ENCODE assay signal across 1 cellular context in the genomic region with DNA sequence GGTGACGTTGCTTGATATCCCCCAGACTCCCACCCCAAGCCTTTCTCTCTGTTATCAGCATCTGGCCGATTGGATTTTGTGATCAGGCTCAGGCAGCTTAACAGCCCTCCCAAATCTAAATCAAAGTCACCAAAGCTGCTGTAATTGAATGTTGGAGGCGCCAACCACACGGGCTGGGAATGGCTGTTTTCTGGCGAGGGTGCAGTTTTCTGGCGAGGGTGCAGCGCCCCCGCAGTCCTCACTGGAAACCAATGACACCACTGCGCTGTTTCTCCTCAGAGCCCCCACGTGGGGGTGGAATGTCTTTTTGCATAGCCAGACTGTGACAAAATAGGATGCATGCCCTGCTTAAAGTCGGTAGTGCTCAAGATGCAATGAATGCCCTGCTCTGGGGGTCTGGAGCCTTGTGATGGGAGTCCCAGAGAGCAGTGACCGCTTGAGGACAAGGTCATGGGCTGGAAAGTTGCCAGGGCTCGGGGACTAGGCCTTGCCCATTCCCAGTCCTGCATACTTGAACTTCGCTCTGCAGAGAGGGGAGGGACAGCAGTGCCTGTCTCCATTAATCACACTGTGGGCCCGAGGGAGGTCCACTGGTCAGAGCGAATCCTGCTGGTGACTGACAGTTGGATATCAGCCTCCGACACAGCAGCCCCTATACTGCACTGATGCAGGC.
TF ChIP-seq lines count a peak whose summit lies in the region.

No MANE protein-coding gene starts in this region.

TF ChIP-seq in HepG2, 621 proteins besides CTCF, POLR2A, EP300 and RAD21 (continued from another document and continues in another):
- TF ChIP-seq, protein P1, sequence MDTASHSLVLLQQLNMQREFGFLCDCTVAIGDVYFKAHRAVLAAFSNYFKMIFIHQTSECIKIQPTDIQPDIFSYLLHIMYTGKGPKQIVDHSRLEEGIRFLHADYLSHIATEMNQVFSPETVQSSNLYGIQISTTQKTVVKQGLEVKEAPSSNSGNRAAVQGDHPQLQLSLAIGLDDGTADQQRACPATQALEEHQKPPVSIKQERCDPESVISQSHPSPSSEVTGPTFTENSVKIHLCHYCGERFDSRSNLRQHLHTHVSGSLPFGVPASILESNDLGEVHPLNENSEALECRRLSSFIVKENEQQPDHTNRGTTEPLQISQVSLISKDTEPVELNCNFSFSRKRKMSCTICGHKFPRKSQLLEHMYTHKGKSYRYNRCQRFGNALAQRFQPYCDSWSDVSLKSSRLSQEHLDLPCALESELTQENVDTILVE (CRISPR knock-in tag; IDR thresholded peaks at IDR 0.05), result no peak
- TF ChIP-seq TCF7 (IDR thresholded peaks at IDR 0.05; ENCODE audit: low read depth), result no peak
- TF ChIP-seq CEBPB (IDR thresholded peaks at IDR 0.05; ENCODE audit: borderline replicate concordance, low read depth, low read length), result no peak
- no peak for TF ChIP-seq ZSCAN31 (CRISPR knock-in tag; IDR thresholded peaks at IDR 0.05; ENCODE audit: low read depth)
- no peak for TF ChIP-seq SRF (IDR thresholded peaks at IDR 0.05; ENCODE audit: low read depth, low read length)
- TF ChIP-seq, protein P2, sequence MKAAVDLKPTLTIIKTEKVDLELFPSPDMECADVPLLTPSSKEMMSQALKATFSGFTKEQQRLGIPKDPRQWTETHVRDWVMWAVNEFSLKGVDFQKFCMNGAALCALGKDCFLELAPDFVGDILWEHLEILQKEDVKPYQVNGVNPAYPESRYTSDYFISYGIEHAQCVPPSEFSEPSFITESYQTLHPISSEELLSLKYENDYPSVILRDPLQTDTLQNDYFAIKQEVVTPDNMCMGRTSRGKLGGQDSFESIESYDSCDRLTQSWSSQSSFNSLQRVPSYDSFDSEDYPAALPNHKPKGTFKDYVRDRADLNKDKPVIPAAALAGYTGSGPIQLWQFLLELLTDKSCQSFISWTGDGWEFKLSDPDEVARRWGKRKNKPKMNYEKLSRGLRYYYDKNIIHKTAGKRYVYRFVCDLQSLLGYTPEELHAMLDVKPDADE (CRISPR knock-in tag; IDR thresholded peaks at IDR 0.05), result no peak
- TF ChIP-seq, protein P3, sequence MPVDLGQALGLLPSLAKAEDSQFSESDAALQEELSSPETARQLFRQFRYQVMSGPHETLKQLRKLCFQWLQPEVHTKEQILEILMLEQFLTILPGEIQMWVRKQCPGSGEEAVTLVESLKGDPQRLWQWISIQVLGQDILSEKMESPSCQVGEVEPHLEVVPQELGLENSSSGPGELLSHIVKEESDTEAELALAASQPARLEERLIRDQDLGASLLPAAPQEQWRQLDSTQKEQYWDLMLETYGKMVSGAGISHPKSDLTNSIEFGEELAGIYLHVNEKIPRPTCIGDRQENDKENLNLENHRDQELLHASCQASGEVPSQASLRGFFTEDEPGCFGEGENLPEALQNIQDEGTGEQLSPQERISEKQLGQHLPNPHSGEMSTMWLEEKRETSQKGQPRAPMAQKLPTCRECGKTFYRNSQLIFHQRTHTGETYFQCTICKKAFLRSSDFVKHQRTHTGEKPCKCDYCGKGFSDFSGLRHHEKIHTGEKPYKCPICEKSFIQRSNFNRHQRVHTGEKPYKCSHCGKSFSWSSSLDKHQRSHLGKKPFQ (CRISPR knock-in tag; IDR thresholded peaks at IDR 0.05; ENCODE audit: insufficient replicate concordance), result no peak
- peak; percentile 37; the same call in 1 of the 2 replicates for TF ChIP-seq ZNF816 (CRISPR knock-in tag; IDR thresholded peaks at IDR 0.05; ENCODE audit: borderline replicate concordance)
- no peak for TF ChIP-seq ATM (IDR thresholded peaks at IDR 0.05; ENCODE audit: borderline replicate concordance)
- TF ChIP-seq YEATS4 (CRISPR knock-in tag; IDR thresholded peaks at IDR 0.05; ENCODE audit: borderline replicate concordance), result no peak
- TF ChIP-seq, protein P4, sequence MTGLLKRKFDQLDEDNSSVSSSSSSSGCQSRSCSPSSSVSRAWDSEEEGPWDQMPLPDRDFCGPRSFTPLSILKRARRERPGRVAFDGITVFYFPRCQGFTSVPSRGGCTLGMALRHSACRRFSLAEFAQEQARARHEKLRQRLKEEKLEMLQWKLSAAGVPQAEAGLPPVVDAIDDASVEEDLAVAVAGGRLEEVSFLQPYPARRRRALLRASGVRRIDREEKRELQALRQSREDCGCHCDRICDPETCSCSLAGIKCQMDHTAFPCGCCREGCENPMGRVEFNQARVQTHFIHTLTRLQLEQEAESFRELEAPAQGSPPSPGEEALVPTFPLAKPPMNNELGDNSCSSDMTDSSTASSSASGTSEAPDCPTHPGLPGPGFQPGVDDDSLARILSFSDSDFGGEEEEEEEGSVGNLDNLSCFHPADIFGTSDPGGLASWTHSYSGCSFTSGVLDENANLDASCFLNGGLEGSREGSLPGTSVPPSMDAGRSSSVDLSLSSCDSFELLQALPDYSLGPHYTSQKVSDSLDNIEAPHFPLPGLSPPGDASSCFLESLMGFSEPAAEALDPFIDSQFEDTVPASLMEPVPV (CRISPR knock-in tag; IDR thresholded peaks at IDR 0.05), result no peak
- TF ChIP-seq RFX3 (CRISPR knock-in tag; IDR thresholded peaks at IDR 0.05), result no peak
- TF ChIP-seq, protein P5, sequence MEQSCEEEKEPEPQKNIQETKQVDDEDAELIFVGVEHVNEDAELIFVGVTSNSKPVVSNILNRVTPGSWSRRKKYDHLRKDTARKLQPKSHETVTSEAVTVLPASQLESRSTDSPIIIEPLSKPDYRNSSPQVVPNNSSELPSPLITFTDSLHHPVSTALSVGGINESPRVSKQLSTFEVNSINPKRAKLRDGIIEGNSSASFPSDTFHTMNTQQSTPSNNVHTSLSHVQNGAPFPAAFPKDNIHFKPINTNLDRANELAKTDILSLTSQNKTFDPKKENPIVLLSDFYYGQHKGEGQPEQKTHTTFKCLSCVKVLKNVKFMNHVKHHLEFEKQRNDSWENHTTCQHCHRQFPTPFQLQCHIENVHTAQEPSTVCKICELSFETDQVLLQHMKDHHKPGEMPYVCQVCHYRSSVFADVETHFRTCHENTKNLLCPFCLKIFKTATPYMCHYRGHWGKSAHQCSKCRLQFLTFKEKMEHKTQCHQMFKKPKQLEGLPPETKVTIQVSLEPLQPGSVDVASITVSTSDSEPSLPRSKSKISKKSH (CRISPR knock-in tag; IDR thresholded peaks at IDR 0.05; ENCODE audit: borderline replicate concordance), result no peak; the same call in 1 of the 2 replicates
- TF ChIP-seq, protein P6, sequence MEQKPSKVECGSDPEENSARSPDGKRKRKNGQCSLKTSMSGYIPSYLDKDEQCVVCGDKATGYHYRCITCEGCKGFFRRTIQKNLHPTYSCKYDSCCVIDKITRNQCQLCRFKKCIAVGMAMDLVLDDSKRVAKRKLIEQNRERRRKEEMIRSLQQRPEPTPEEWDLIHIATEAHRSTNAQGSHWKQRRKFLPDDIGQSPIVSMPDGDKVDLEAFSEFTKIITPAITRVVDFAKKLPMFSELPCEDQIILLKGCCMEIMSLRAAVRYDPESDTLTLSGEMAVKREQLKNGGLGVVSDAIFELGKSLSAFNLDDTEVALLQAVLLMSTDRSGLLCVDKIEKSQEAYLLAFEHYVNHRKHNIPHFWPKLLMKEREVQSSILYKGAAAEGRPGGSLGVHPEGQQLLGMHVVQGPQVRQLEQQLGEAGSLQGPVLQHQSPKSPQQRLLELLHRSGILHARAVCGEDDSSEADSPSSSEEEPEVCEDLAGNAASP (CRISPR knock-in tag; IDR thresholded peaks at IDR 0.05; ENCODE audit: borderline replicate concordance), result peak; percentile 95
- TF ChIP-seq, protein P7, sequence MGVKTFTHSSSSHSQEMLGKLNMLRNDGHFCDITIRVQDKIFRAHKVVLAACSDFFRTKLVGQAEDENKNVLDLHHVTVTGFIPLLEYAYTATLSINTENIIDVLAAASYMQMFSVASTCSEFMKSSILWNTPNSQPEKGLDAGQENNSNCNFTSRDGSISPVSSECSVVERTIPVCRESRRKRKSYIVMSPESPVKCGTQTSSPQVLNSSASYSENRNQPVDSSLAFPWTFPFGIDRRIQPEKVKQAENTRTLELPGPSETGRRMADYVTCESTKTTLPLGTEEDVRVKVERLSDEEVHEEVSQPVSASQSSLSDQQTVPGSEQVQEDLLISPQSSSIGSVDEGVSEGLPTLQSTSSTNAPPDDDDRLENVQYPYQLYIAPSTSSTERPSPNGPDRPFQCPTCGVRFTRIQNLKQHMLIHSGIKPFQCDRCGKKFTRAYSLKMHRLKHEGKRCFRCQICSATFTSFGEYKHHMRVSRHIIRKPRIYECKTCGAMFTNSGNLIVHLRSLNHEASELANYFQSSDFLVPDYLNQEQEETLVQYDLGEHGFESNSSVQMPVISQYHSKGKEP (CRISPR knock-in tag; IDR thresholded peaks at IDR 0.05), result no peak
- TF ChIP-seq PITX1 (CRISPR knock-in tag; IDR thresholded peaks at IDR 0.05), result peak; percentile 59; the same call in 1 of the 2 replicates
- peak; percentile 83 for TF ChIP-seq SP5 (CRISPR knock-in tag; IDR thresholded peaks at IDR 0.05; ENCODE audit: borderline replicate concordance, low read depth)
- TF ChIP-seq, protein P8, sequence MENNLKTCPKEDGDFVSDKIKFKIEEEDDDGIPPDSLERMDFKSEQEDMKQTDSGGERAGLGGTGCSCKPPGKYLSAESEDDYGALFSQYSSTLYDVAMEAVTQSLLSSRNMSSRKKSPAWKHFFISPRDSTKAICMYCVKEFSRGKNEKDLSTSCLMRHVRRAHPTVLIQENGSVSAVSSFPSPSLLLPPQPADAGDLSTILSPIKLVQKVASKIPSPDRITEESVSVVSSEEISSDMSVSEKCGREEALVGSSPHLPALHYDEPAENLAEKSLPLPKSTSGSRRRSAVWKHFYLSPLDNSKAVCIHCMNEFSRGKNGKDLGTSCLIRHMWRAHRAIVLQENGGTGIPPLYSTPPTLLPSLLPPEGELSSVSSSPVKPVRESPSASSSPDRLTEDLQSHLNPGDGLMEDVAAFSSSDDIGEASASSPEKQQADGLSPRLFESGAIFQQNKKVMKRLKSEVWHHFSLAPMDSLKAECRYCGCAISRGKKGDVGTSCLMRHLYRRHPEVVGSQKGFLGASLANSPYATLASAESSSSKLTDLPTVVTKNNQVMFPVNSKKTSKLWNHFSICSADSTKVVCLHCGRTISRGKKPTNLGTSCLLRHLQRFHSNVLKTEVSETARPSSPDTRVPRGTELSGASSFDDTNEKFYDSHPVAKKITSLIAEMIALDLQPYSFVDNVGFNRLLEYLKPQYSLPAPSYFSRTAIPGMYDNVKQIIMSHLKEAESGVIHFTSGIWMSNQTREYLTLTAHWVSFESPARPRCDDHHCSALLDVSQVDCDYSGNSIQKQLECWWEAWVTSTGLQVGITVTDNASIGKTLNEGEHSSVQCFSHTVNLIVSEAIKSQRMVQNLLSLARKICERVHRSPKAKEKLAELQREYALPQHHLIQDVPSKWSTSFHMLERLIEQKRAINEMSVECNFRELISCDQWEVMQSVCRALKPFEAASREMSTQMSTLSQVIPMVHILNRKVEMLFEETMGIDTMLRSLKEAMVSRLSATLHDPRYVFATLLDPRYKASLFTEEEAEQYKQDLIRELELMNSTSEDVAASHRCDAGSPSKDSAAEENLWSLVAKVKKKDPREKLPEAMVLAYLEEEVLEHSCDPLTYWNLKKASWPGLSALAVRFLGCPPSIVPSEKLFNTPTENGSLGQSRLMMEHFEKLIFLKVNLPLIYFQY (CRISPR knock-in tag; IDR thresholded peaks at IDR 0.05; ENCODE audit: borderline replicate concordance), result no peak; the same call in 1 of the 2 replicates
- no peak; the same call in 1 of the 2 replicates for TF ChIP-seq SALL2 (CRISPR knock-in tag; IDR thresholded peaks at IDR 0.05)
- TF ChIP-seq, protein P9, sequence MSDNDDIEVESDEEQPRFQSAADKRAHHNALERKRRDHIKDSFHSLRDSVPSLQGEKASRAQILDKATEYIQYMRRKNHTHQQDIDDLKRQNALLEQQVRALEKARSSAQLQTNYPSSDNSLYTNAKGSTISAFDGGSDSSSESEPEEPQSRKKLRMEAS (IDR thresholded peaks at IDR 0.05), result no peak
- no peak for TF ChIP-seq ZNF660 (CRISPR knock-in tag; IDR thresholded peaks at IDR 0.05; ENCODE audit: borderline replicate concordance, low read depth)
- no peak for TF ChIP-seq ZNF841 (CRISPR knock-in tag; IDR thresholded peaks at IDR 0.05; ENCODE audit: borderline replicate concordance)
- no peak; the same call in 1 of the 2 replicates for TF ChIP-seq PPARG (CRISPR knock-in tag; conservative IDR thresholded peaks at IDR 0.05)
- TF ChIP-seq, protein P10, sequence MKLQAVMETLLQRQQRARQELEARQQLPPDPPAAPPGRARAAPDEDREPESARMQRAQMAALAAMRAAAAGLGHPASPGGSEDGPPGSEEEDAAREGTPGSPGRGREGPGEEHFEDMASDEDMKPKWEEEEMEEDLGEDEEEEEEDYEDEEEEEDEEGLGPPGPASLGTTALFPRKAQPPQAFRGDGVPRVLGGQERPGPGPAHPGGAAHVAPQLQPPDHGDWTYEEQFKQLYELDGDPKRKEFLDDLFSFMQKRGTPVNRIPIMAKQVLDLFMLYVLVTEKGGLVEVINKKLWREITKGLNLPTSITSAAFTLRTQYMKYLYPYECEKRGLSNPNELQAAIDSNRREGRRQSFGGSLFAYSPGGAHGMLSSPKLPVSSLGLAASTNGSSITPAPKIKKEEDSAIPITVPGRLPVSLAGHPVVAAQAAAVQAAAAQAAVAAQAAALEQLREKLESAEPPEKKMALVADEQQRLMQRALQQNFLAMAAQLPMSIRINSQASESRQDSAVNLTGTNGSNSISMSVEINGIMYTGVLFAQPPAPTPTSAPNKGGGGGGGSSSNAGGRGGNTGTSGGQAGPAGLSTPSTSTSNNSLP (IDR thresholded peaks at IDR 0.05; ENCODE audit: low read depth, low read length), result no peak
- no peak for TF ChIP-seq CBFB (CRISPR knock-in tag; IDR thresholded peaks at IDR 0.05)
- TF ChIP-seq, protein P11, sequence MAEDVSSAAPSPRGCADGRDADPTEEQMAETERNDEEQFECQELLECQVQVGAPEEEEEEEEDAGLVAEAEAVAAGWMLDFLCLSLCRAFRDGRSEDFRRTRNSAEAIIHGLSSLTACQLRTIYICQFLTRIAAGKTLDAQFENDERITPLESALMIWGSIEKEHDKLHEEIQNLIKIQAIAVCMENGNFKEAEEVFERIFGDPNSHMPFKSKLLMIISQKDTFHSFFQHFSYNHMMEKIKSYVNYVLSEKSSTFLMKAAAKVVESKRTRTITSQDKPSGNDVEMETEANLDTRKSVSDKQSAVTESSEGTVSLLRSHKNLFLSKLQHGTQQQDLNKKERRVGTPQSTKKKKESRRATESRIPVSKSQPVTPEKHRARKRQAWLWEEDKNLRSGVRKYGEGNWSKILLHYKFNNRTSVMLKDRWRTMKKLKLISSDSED (CRISPR knock-in tag; IDR thresholded peaks at IDR 0.05), result no peak
- no peak for TF ChIP-seq ZKSCAN5 (CRISPR knock-in tag; IDR thresholded peaks at IDR 0.05)
- TF ChIP-seq ZNF235 (CRISPR knock-in tag; IDR thresholded peaks at IDR 0.05; ENCODE audit: borderline replicate concordance), result no peak
- no peak for TF ChIP-seq NFYB (CRISPR knock-in tag; IDR thresholded peaks at IDR 0.05)
- TF ChIP-seq, protein P12, sequence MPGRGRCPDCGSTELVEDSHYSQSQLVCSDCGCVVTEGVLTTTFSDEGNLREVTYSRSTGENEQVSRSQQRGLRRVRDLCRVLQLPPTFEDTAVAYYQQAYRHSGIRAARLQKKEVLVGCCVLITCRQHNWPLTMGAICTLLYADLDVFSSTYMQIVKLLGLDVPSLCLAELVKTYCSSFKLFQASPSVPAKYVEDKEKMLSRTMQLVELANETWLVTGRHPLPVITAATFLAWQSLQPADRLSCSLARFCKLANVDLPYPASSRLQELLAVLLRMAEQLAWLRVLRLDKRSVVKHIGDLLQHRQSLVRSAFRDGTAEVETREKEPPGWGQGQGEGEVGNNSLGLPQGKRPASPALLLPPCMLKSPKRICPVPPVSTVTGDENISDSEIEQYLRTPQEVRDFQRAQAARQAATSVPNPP (CRISPR knock-in tag; IDR thresholded peaks at IDR 0.05), result no peak
- TF ChIP-seq ZNF709 (CRISPR knock-in tag; IDR thresholded peaks at IDR 0.05), result no peak
- TF ChIP-seq ZBTB8A (CRISPR knock-in tag; IDR thresholded peaks at IDR 0.05; ENCODE audit: borderline replicate concordance, low read depth), result no peak
- TF ChIP-seq KDM4B (CRISPR knock-in tag; IDR thresholded peaks at IDR 0.05), result no peak
- TF ChIP-seq HNRNPK (IDR thresholded peaks at IDR 0.05; ENCODE audit: low read depth, low read length, poor library complexity, severe bottlenecking), result no peak
- TF ChIP-seq SOX5 (CRISPR knock-in tag; IDR thresholded peaks at IDR 0.05; ENCODE audit: borderline replicate concordance), result peak; percentile 17; the same call in 1 of the 2 replicates
- TF ChIP-seq SPEN (CRISPR knock-in tag; IDR thresholded peaks at IDR 0.05; ENCODE audit: low read depth), result no peak
